Comparison of ENCODE assay signal across 9 cellular contexts in genomic region chr17:40822132-40822812, GRCh38. TPM values are rescaled to one million over a fixed set of nuclear protein-coding genes. Genes with fewer than 3 reads are reported as not detected.
DNase-seq lines count a peak whose midpoint lies in the region; ATAC-seq and TF ChIP-seq lines count a peak whose summit lies in the region.
"Had no signal": no experiment of that assay in that cellular context is flagged by ENCODE, and none has a peak within 500 bp of the region (broad histone marks: within the 10 kb centered on the region; RNA-seq: fewer than 3 reads in every experiment).

Gene KRT10 (minus strand): TSS chr17:40822614. CDS start chr17:40822585, 29 bp downstream.

- H3K4me2 ChIP-seq in PC-9 = no peak within 1 kb of the TSS

- H3K9me3 ChIP-seq in Caco-2 (no peaks in the 10 kb centered on the region), PC-9 (ENCODE audit: insufficient read depth, low read depth) (peaks cover 4% of the 10 kb centered on the region; the same call in 1 of the 2 replicates), gastroesophageal sphincter (no peaks in the 10 kb centered on the region)

- intact Hi-C loops in Caco-2 (cut with micrococcal nuclease; ENCODE audit: unreplicated experiment) (no loop called here), PC-9 (cut with micrococcal nuclease; ENCODE audit: unreplicated experiment) (no loop called here)

- H3K36me3 ChIP-seq in Caco-2 (ENCODE audit: control insufficient read depth, insufficient read depth, low read length) (peaks cover under 1% of the 10 kb centered on the region; the same call in 1 of the 2 replicates), PC-9 (ENCODE audit: low read depth) (peaks cover 3% of the 10 kb centered on the region; the same call in 1 of the 2 replicates), gastroesophageal sphincter (peaks cover 0 to 15% of the 10 kb centered on the region in 2 donors)

- H3K9me2 ChIP-seq in PC-9 (ENCODE audit: insufficient read depth) = no peaks in the 10 kb centered on the region

- H4K20me1 ChIP-seq in PC-9 (ENCODE audit: insufficient read depth) = no peaks in the 10 kb centered on the region

- H3K4me1 Mint-ChIP-seq in Caco-2 (ENCODE audit: low read depth, unreplicated experiment) (peaks cover 5% of the 10 kb centered on the region), nephron (peaks cover 21% of the 10 kb centered on the region)

- no peak for ATAC-seq in gastroesophageal sphincter
- no peak for ATAC-seq in GM21381 (IDR thresholded peaks at IDR 0.05; ENCODE audit: unreplicated experiment)

- CTCF ChIA-PET in Caco-2 (lab: Charles Lee) (no interaction called here), PC-9 (lab: Charles Lee) (no interaction called here)

- H3K36me3 Mint-ChIP-seq in Caco-2 (ENCODE audit: insufficient read depth, unreplicated experiment) (peaks cover 5% of the 10 kb centered on the region), nephron (ENCODE audit: low read depth) (peaks cover 24% of the 10 kb centered on the region)

- DNase-seq in Caco-2 = no peak
- no peak for DNase-seq in PC-9
- no peak for DNase-seq in amniotic stem cell (lab: John Stamatoyannopoulos, UW)
- no peak for DNase-seq in nucleus accumbens (lab: John Stamatoyannopoulos, UW)
- DNase-seq in foreskin melanocyte = no peak
- DNase-seq: NCI-H526 treated with DMSO at 0.1 percent for 48 hours had no signal

- POLR2A ChIA-PET in Caco-2 (lab: Charles Lee) (no interaction called here), PC-9 (lab: Charles Lee; ENCODE audit: unreplicated experiment) (no interaction called here)

- H3K9me3 Mint-ChIP-seq in Caco-2 (ENCODE audit: unreplicated experiment) (no peaks in the 10 kb centered on the region), nephron (no peaks in the 10 kb centered on the region)

- 87 to 89% methylated on average over 3 to 7 of the region's 7 CpGs for WGBS in gastroesophageal sphincter (ENCODE audit: low coverage in 1 of 2), 2 donors

- no peaks in the 10 kb centered on the region for H3K27me3 Mint-ChIP-seq in Caco-2 (ENCODE audit: insufficient read depth, unreplicated experiment)
- peaks cover 3% of the 10 kb centered on the region for H3K27me3 Mint-ChIP-seq in nephron (ENCODE audit: low read depth)

- H3K27ac ChIP-seq in PC-9 (no peak within 1 kb of the TSS), gastroesophageal sphincter (no peak within 1 kb of the TSS)

- TF ChIP-seq CTCF in Caco-2 (IDR thresholded peaks at IDR 0.05; ENCODE audit: insufficient read depth in 1 of 2, low read depth in 1 of 2, low read length in 1 of 2, severe bottlenecking in 1 of 2, unreplicated experiment in 1 of 2) (no peak), PC-9 (conservative IDR thresholded peaks at IDR 0.05) (no peak), gastroesophageal sphincter (IDR thresholded peaks at IDR 0.05) (no peak), nephron (IDR thresholded peaks at IDR 0.05; ENCODE audit: unreplicated experiment in 3 of 3) (no peak)

- no peak for TF ChIP-seq EP300 in gastroesophageal sphincter (IDR thresholded peaks at IDR 0.05)

- H3K27me3 ChIP-seq in Caco-2 (replicated peaks; ENCODE audit: control insufficient read depth, insufficient read depth, low read length) (no peaks in the 10 kb centered on the region), PC-9 (ENCODE audit: insufficient read depth, low read depth) (no peaks in the 10 kb centered on the region), gastroesophageal sphincter (no peaks in the 10 kb centered on the region)

- H3K27ac Mint-ChIP-seq in Caco-2 (ENCODE audit: unreplicated experiment) (no peak within 1 kb of the TSS), nephron (no peak within 1 kb of the TSS)

- TF ChIP-seq POLR2A in gastroesophageal sphincter (IDR thresholded peaks at IDR 0.05) = no peak

- peaks cover 48% of the 10 kb centered on the region for H3K79me2 ChIP-seq in PC-9 (ENCODE audit: low read depth)

- BruUV-seq in Caco-2 (replicated peaks; lab: Mats Ljungman, UMichigan) (no TSS peak), PC-9 (replicated peaks; lab: Mats Ljungman, UMichigan) (no TSS peak)

- H3F3A ChIP-seq in PC-9 (ENCODE audit: insufficient read depth, low read depth) = peaks cover 36% of the 10 kb centered on the region

- no peak within 1 kb of the TSS for H3K4me3 ChIP-seq in Caco-2 (ENCODE audit: low read depth, low read length)
- H3K4me3 ChIP-seq in PC-9 = no peak within 1 kb of the TSS
- no peak within 1 kb of the TSS for H3K4me3 ChIP-seq in gastroesophageal sphincter

- no peak within 1 kb of the TSS for H2AFZ ChIP-seq in PC-9

- H3K4me3 Mint-ChIP-seq in Caco-2 (ENCODE audit: unreplicated experiment) (no peak within 1 kb of the TSS), nephron (peak within 1 kb of the TSS; percentile 29 to 59 (median 58))

- H3K4me1 ChIP-seq in Caco-2 = peaks cover 8% of the 10 kb centered on the region
- H3K4me1 ChIP-seq in PC-9 (replicated peaks; ENCODE audit: insufficient read depth) = peaks cover 21% of the 10 kb centered on the region
- H3K4me1 ChIP-seq in gastroesophageal sphincter = peaks cover 0 to 24% (median 4%) of the 10 kb centered on the region in 3 donors

RNA-seq across cellular contexts. Expression of gene KRT10, which starts in this region (rescaled TPM):
- 48.3 and 48.6 TPM in 2 replicates for total RNA-seq in Caco-2 (2022)
- total RNA-seq in PC-9 (2021) = 22.5 and 49.4 TPM in 2 replicates
- total RNA-seq in gastroesophageal sphincter = 10 to 100 TPM in 3 of 4 donors, 1 to 10 TPM in 1; 5.1 to 14.3 (median 10.6) TPM
